In genomic region chr20:35709269-35709668, GRCh38 we compare ENCODE assay signal across 1 cellular context.
TF ChIP-seq lines count a peak whose summit lies in the region.

No MANE protein-coding gene starts in this region.

TF ChIP-seq in K562, 482 proteins besides CTCF, POLR2A, EP300 and RAD21:
- peak in 1 of 2 experiments; percentile 8; a peak in 1 of 4 replicates for TF ChIP-seq NONO (IDR thresholded peaks at IDR 0.05; ENCODE audit: low read depth in 2 of 2, low read length in 1 of 2)
- no peak for TF ChIP-seq ARHGAP35 (IDR thresholded peaks at IDR 0.05; ENCODE audit: partially characterized antibody)
- no peak for TF ChIP-seq TOE1 (IDR thresholded peaks at IDR 0.05; ENCODE audit: borderline replicate concordance)
- no peak for TF ChIP-seq TOE1 (CRISPR knock-in tag; IDR thresholded peaks at IDR 0.05; ENCODE audit: borderline replicate concordance, low read depth)
- no peak for TF ChIP-seq ZNF76 (CRISPR knock-in tag; IDR thresholded peaks at IDR 0.05; ENCODE audit: borderline replicate concordance)
- TF ChIP-seq SUPT5H (IDR thresholded peaks at IDR 0.05), result peak; percentile 50
- TF ChIP-seq RBM34 (IDR thresholded peaks at IDR 0.05; ENCODE audit: borderline replicate concordance, insufficient read depth, low read length), result no peak
- TF ChIP-seq, protein P1, sequence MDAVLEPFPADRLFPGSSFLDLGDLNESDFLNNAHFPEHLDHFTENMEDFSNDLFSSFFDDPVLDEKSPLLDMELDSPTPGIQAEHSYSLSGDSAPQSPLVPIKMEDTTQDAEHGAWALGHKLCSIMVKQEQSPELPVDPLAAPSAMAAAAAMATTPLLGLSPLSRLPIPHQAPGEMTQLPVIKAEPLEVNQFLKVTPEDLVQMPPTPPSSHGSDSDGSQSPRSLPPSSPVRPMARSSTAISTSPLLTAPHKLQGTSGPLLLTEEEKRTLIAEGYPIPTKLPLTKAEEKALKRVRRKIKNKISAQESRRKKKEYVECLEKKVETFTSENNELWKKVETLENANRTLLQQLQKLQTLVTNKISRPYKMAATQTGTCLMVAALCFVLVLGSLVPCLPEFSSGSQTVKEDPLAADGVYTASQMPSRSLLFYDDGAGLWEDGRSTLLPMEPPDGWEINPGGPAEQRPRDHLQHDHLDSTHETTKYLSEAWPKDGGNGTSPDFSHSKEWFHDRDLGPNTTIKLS (IDR thresholded peaks at IDR 0.05; ENCODE audit: borderline replicate concordance, low read depth), result no peak
- no peak for TF ChIP-seq PHF21A (IDR thresholded peaks at IDR 0.05; ENCODE audit: borderline replicate concordance, low read depth)
- peak; percentile 54 for TF ChIP-seq POLR2B (IDR thresholded peaks at IDR 0.05; ENCODE audit: low read depth, partially characterized antibody)
TF ChIP-seq in K562: peak in this region for 3.
